Comparison of ENCODE assay signal across 8 cellular contexts in genomic region chr20:44959082-44959895, GRCh38.
DNase-seq lines count a peak whose midpoint lies in the region; ATAC-seq lines count a peak whose summit lies in the region.

No MANE protein-coding gene starts in this region.

- H3K36me3 ChIP-seq in iPS-20b (ENCODE audit: insufficient read depth, low read depth, low read length) = peaks cover 31% of the 10 kb centered on the region

- peak overlapping the region; percentile 95 for H3K4me3 ChIP-seq in iPS-20b (ENCODE audit: low read length)

- no peak overlapping the region for H3K27ac ChIP-seq in iPS-20b (ENCODE audit: low read length)

- H3K9ac ChIP-seq in iPS-20b (ENCODE audit: low read depth, low read length) = peak overlapping the region; percentile 85; the same call in 1 of the 2 replicates

- H3K4me1 ChIP-seq in iPS-20b (ENCODE audit: insufficient read depth, low read length) = peaks cover 16% of the 10 kb centered on the region; the same call in 1 of the 2 replicates

- peak; percentile 8 for ATAC-seq in HG03045 (IDR thresholded peaks at IDR 0.05; ENCODE audit: unreplicated experiment)

- no peaks in the 10 kb centered on the region for H3K9me3 ChIP-seq in iPS-20b (ENCODE audit: insufficient read depth, low read depth, low read length)

- H3K27me3 ChIP-seq in iPS-20b (ENCODE audit: insufficient read depth, low read length) = peaks cover 31% of the 10 kb centered on the region

- peak; percentile 45 for DNase-seq in GM03348 (ENCODE audit: low spot score)
- peak; percentile 72 for DNase-seq in SW480 (ENCODE audit: low spot score)
- DNase-seq in astrocyte of the hippocampus (ENCODE audit: low read depth, low spot score) = peak; percentile 62
- DNase-seq in stimulated activated CD4-positive, alpha-beta T cell treated with anti-CD3 and anti-CD28 coated beads, Interleukin-15, amount 100 ng/mL, for 24 hours = peak; percentile 77
- no peak for DNase-seq in COLO668 (lab: John Stamatoyannopoulos, UW; ENCODE audit: unreplicated experiment)
- DNase-seq in NCI-H2227 (lab: John Stamatoyannopoulos, UW; ENCODE audit: unreplicated experiment) = no peak

Comparison
In these comparisons a context has a peak if more than half of its experiments do, and no peak if none do; other contexts are left out.
1. DNase-seq: peak in GM03348 (single experiment), SW480 (single experiment), astrocyte of the hippocampus (single experiment) and stimulated activated CD4-positive, alpha-beta T cell treated with anti-CD3 and anti-CD28 coated beads, Interleukin-15, amount 100 ng/mL, for 24 hours (single experiment); none in COLO668 (single experiment) and NCI-H2227 (single experiment).